Comparison of ENCODE assay signal across 1 cellular context in the genomic region with DNA sequence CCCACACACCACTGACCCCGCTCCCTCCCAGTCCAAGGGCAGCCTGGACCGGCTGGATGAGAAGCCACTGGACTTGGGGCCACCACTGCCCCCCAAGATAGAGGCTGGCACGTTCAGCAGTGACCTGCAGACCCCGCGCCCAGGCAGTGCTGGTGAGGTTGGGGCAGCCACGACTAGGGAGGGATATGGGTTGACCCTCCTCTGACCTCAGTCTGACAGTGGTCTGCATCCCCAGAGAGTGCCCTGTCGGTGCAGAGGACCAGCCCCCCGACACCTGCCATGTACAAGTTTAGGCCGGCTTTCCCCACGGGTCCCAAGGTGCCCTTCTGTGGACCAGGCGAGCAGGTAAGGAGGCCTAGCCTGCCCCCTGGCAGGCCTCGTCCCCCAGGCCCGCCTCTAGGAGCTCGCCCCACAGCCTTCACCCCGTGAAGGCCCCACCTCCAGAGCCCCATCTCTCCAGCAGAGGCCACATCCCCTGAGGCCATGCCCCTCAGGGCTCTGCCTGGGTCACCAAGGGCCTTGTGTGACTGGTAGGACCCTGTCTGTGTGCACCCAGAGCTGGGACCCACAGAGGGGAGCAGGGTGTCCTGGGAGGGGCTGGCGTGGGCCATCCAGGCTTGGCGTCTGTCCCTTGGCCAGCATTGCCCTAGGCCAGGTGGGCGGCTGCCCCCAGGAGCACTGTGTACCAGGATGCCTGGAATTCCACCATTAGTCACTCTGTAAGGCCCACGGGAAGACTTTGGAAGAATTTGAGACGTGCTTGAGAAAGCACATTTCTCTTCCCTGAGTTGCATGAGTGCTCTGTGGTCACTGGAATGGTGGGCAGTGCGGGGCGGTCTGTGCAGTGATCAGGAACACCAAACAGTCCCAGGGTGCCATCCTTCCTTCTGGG.
TF ChIP-seq lines count a peak whose summit lies in the region.

No MANE protein-coding gene starts in this region.

TF ChIP-seq in K562, 482 proteins besides CTCF, POLR2A, EP300 and RAD21:
- TF ChIP-seq, protein P1, sequence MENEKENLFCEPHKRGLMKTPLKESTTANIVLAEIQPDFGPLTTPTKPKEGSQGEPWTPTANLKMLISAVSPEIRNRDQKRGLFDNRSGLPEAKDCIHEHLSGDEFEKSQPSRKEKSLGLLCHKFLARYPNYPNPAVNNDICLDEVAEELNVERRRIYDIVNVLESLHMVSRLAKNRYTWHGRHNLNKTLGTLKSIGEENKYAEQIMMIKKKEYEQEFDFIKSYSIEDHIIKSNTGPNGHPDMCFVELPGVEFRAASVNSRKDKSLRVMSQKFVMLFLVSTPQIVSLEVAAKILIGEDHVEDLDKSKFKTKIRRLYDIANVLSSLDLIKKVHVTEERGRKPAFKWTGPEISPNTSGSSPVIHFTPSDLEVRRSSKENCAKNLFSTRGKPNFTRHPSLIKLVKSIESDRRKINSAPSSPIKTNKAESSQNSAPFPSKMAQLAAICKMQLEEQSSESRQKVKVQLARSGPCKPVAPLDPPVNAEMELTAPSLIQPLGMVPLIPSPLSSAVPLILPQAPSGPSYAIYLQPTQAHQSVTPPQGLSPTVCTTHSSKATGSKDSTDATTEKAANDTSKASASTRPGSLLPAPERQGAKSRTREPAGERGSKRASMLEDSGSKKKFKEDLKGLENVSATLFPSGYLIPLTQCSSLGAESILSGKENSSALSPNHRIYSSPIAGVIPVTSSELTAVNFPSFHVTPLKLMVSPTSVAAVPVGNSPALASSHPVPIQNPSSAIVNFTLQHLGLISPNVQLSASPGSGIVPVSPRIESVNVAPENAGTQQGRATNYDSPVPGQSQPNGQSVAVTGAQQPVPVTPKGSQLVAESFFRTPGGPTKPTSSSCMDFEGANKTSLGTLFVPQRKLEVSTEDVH (IDR thresholded peaks at IDR 0.05; ENCODE audit: low read depth, partially characterized antibody) = no peak
- TF ChIP-seq POLR2G (IDR thresholded peaks at IDR 0.05; ENCODE audit: low read depth, low read length) = peak; percentile 48
- TF ChIP-seq ZNF140 (CRISPR knock-in tag; IDR thresholded peaks at IDR 0.05) = no peak
- no peak for TF ChIP-seq SETDB1 (IDR thresholded peaks at IDR 0.05; ENCODE audit: low read length)
- TF ChIP-seq RBBP5 (IDR thresholded peaks at IDR 0.05; ENCODE audit: borderline replicate concordance, insufficient read depth, low read length, poor library complexity, severe bottlenecking) = peak; percentile 44
- 0 out of 2 replicates have a peak, but pooled peaks have one; percentile 73 for TF ChIP-seq RBM14 (IDR thresholded peaks at IDR 0.05; ENCODE audit: borderline replicate concordance, insufficient read depth, low read depth, low read length)
- no peak for TF ChIP-seq STAT5B (CRISPR knock-in tag; IDR thresholded peaks at IDR 0.05)
- TF ChIP-seq ZC3H8 (IDR thresholded peaks at IDR 0.05) = no peak
- TF ChIP-seq, protein P2, sequence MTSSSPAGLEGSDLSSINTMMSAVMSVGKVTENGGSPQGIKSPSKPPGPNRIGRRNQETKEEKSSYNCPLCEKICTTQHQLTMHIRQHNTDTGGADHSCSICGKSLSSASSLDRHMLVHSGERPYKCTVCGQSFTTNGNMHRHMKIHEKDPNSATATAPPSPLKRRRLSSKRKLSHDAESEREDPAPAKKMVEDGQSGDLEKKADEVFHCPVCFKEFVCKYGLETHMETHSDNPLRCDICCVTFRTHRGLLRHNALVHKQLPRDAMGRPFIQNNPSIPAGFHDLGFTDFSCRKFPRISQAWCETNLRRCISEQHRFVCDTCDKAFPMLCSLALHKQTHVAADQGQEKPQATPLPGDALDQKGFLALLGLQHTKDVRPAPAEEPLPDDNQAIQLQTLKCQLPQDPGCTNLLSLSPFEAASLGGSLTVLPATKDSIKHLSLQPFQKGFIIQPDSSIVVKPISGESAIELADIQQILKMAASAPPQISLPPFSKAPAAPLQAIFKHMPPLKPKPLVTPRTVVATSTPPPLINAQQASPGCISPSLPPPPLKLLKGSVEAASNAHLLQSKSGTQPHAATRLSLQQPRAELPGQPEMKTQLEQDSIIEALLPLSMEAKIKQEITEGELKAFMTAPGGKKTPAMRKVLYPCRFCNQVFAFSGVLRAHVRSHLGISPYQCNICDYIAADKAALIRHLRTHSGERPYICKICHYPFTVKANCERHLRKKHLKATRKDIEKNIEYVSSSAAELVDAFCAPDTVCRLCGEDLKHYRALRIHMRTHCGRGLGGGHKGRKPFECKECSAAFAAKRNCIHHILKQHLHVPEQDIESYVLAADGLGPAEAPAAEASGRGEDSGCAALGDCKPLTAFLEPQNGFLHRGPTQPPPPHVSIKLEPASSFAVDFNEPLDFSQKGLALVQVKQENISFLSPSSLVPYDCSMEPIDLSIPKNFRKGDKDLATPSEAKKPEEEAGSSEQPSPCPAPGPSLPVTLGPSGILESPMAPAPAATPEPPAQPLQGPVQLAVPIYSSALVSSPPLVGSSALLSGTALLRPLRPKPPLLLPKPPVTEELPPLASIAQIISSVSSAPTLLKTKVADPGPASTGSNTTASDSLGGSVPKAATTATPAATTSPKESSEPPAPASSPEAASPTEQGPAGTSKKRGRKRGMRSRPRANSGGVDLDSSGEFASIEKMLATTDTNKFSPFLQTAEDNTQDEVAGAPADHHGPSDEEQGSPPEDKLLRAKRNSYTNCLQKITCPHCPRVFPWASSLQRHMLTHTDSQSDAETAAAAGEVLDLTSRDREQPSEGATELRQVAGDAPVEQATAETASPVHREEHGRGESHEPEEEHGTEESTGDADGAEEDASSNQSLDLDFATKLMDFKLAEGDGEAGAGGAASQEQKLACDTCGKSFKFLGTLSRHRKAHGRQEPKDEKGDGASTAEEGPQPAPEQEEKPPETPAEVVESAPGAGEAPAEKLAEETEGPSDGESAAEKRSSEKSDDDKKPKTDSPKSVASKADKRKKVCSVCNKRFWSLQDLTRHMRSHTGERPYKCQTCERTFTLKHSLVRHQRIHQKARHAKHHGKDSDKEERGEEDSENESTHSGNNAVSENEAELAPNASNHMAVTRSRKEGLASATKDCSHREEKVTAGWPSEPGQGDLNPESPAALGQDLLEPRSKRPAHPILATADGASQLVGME (CRISPR knock-in tag; IDR thresholded peaks at IDR 0.05) = peak; percentile 24; the same call in 1 of the 2 replicates
- TF ChIP-seq, protein P3, sequence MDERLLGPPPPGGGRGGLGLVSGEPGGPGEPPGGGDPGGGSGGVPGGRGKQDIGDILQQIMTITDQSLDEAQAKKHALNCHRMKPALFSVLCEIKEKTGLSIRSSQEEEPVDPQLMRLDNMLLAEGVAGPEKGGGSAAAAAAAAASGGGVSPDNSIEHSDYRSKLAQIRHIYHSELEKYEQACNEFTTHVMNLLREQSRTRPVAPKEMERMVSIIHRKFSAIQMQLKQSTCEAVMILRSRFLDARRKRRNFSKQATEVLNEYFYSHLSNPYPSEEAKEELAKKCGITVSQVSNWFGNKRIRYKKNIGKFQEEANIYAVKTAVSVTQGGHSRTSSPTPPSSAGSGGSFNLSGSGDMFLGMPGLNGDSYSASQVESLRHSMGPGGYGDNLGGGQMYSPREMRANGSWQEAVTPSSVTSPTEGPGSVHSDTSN (CRISPR knock-in tag; IDR thresholded peaks at IDR 0.05; ENCODE audit: low read depth) = 0 out of 2 replicates have a peak, but pooled peaks have one; percentile 2
- TF ChIP-seq, protein P3 (tag; conservative IDR thresholded peaks at IDR 0.05; ENCODE audit: low read depth) = no peak
- TF ChIP-seq GABPB2 (CRISPR knock-in tag; conservative IDR thresholded peaks at IDR 0.05) = 0 out of 2 replicates have a peak, but pooled peaks have one; percentile 8
- TF ChIP-seq, protein P4, sequence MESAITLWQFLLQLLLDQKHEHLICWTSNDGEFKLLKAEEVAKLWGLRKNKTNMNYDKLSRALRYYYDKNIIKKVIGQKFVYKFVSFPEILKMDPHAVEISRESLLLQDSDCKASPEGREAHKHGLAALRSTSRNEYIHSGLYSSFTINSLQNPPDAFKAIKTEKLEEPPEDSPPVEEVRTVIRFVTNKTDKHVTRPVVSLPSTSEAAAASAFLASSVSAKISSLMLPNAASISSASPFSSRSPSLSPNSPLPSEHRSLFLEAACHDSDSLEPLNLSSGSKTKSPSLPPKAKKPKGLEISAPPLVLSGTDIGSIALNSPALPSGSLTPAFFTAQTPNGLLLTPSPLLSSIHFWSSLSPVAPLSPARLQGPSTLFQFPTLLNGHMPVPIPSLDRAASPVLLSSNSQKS (CRISPR knock-in tag; IDR thresholded peaks at IDR 0.05) = no peak
- TF ChIP-seq, protein P5, sequence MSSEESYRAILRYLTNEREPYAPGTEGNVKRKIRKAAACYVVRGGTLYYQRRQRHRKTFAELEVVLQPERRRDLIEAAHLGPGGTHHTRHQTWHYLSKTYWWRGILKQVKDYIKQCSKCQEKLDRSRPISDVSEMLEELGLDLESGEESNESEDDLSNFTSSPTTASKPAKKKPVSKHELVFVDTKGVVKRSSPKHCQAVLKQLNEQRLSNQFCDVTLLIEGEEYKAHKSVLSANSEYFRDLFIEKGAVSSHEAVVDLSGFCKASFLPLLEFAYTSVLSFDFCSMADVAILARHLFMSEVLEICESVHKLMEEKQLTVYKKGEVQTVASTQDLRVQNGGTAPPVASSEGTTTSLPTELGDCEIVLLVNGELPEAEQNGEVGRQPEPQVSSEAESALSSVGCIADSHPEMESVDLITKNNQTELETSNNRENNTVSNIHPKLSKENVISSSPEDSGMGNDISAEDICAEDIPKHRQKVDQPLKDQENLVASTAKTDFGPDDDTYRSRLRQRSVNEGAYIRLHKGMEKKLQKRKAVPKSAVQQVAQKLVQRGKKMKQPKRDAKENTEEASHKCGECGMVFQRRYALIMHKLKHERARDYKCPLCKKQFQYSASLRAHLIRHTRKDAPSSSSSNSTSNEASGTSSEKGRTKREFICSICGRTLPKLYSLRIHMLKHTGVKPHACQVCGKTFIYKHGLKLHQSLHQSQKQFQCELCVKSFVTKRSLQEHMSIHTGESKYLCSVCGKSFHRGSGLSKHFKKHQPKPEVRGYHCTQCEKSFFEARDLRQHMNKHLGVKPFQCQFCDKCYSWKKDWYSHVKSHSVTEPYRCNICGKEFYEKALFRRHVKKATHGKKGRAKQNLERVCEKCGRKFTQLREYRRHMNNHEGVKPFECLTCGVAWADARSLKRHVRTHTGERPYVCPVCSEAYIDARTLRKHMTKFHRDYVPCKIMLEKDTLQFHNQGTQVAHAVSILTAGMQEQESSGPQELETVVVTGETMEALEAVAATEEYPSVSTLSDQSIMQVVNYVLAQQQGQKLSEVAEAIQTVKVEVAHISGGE (CRISPR knock-in tag; IDR thresholded peaks at IDR 0.05) = peak in 1 of 3 experiments; percentile 14; a peak in 1 of 6 replicates
- TF ChIP-seq MIER1 (IDR thresholded peaks at IDR 0.05; ENCODE audit: low read depth) = no peak
- 0 out of 2 replicates have a peak, but pooled peaks have one; percentile 42 for TF ChIP-seq TAF15 (IDR thresholded peaks at IDR 0.05; ENCODE audit: low read depth, low read length)
- peak; percentile 4 for TF ChIP-seq KDM5B (IDR thresholded peaks at IDR 0.05; ENCODE audit: insufficient replicate concordance, low read depth, low read length)
- TF ChIP-seq, protein P6, sequence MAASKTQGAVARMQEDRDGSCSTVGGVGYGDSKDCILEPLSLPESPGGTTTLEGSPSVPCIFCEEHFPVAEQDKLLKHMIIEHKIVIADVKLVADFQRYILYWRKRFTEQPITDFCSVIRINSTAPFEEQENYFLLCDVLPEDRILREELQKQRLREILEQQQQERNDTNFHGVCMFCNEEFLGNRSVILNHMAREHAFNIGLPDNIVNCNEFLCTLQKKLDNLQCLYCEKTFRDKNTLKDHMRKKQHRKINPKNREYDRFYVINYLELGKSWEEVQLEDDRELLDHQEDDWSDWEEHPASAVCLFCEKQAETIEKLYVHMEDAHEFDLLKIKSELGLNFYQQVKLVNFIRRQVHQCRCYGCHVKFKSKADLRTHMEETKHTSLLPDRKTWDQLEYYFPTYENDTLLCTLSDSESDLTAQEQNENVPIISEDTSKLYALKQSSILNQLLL (CRISPR knock-in tag; IDR thresholded peaks at IDR 0.05; ENCODE audit: borderline replicate concordance) = 0 out of 2 replicates have a peak, but pooled peaks have one; percentile 51
- no peak for TF ChIP-seq DNMT1 (IDR thresholded peaks at IDR 0.05)
- TF ChIP-seq ZNF408 (CRISPR knock-in tag; IDR thresholded peaks at IDR 0.05; ENCODE audit: low read depth) = peak; percentile 49; the same call in 1 of the 2 replicates
- 0 out of 2 replicates have a peak, but pooled peaks have one; percentile 23 for TF ChIP-seq ZNF707 (CRISPR knock-in tag; conservative IDR thresholded peaks at IDR 0.05)
